In the genomic region with DNA sequence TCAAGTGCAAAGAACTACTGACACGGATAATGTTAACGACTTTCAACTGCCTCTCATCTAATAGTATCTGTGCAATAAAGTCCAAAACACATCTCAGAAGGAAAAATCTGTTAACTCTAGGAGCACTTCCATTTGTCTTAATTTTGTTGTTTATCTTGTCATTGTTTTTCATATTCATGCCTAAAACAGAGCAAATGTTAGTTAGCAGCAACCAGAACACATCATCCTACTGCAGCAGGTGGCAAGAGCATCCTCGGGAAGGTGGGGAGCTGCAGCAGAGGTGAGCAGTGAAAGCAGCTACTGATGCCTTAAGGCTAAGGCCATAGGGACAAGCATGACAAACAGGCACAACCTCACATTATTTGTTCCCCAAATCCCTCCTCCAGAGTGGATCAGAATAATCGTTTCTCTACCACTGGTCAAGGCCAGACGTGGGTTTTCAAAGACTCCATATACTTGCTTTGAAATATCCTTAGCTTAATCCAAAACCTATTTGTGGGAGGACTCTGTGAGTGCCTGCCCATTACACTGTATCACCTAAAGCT, we compare ENCODE assay signal across 8 cellular contexts. TPM values are rescaled to one million over a fixed set of nuclear protein-coding genes. Genes with fewer than 3 reads are reported as not detected.
DNase-seq lines count a peak whose midpoint lies in the region; ATAC-seq, FAIRE-seq and TF ChIP-seq lines count a peak whose summit lies in the region.

No MANE protein-coding gene starts in this region.

- peak overlapping the region; percentile 97 to 98 for H3K4me3 Mint-ChIP-seq in activated T-cell treated with anti-CD3 and anti-CD28 coated beads, Interleukin-2, amount 50 U/mL, for 72 hours
- peak overlapping the region; percentile 97 for H3K4me3 Mint-ChIP-seq in activated naive CD8-positive, alpha-beta T cell
- H3K4me3 Mint-ChIP-seq in type B pancreatic cell, result peak overlapping the region; percentile 99

- H3K9me3 ChIP-seq in left lung, result no peaks in the 10 kb centered on the region

- no peaks in the 10 kb centered on the region for H3K27me3 ChIP-seq in left lung

- peak overlapping the region; percentile 83 to 90 for H3K4me3 ChIP-seq in left lung

- no peaks in the 10 kb centered on the region for H3K27me3 Mint-ChIP-seq in activated T-cell treated with anti-CD3 and anti-CD28 coated beads, Interleukin-2, amount 50 U/mL, for 72 hours (ENCODE audit: low read depth)
- H3K27me3 Mint-ChIP-seq in activated naive CD8-positive, alpha-beta T cell, result no peaks in the 10 kb centered on the region
- H3K27me3 Mint-ChIP-seq in type B pancreatic cell, result no peaks in the 10 kb centered on the region

- no peak overlapping the region for H3K27ac ChIP-seq in left lung

- no peak for TF ChIP-seq CTCF in left lung (IDR thresholded peaks at IDR 0.05)
- no peak for TF ChIP-seq CTCF in type B pancreatic cell (conservative IDR thresholded peaks at IDR 0.05)

- DNase-seq in activated T-cell treated with anti-CD3 and anti-CD28 coated beads, Interleukin-2, amount 50 U/mL, for 72 hours, result no peak
- DNase-seq in activated T-cell treated with anti-CD3 and anti-CD28 coated beads, Interleukin-2, amount 50 U/mL, for 48 hours, result no peak
- DNase-seq in left lung, result no peak
- DNase-seq in type B pancreatic cell (ENCODE audit: extremely low spot score, unreplicated experiment), result no peak
- DNase-seq in GM12892 (ENCODE audit: insufficient read length), result no peak
- no peak for DNase-seq in activated CD4-positive, alpha-beta T cell treated with anti-CD3 and anti-CD28 coated beads for 48 hours

- H3K36me3 Mint-ChIP-seq in activated T-cell treated with anti-CD3 and anti-CD28 coated beads, Interleukin-2, amount 50 U/mL, for 72 hours (ENCODE audit: insufficient read depth in 2 of 2), result peaks cover 20 to 23% of the 10 kb centered on the region in 2 donors
- peaks cover 4% of the 10 kb centered on the region for H3K36me3 Mint-ChIP-seq in activated naive CD8-positive, alpha-beta T cell
- peaks cover 4% of the 10 kb centered on the region for H3K36me3 Mint-ChIP-seq in type B pancreatic cell

- TF ChIP-seq POLR2A in GM12892 (IDR thresholded peaks at IDR 0.05; ENCODE audit: low read depth, low read length), result no peak

- H3K9me3 Mint-ChIP-seq in activated T-cell treated with anti-CD3 and anti-CD28 coated beads, Interleukin-2, amount 50 U/mL, for 72 hours, result peaks cover 7 to 9% of the 10 kb centered on the region in 2 donors
- peaks cover 5% of the 10 kb centered on the region for H3K9me3 Mint-ChIP-seq in activated naive CD8-positive, alpha-beta T cell (ENCODE audit: low read depth)
- H3K9me3 Mint-ChIP-seq in type B pancreatic cell, result peaks cover 5% of the 10 kb centered on the region

- no peak for ATAC-seq in activated T-cell treated with anti-CD3 and anti-CD28 coated beads, Interleukin-2, amount 50 U/mL, for 72 hours (replicated peaks in 1 of 2)
- ATAC-seq in left lung (no peak), GM21576 (IDR thresholded peaks at IDR 0.05; ENCODE audit: unreplicated experiment) (no peak)

- FAIRE-seq in GM12892 (lab: Jason Lieb, UNC), result no peak

- intact Hi-C loops in left lung (cut with DNase I), result no loop called here

- peak overlapping the region; percentile 74 for H3K27ac Mint-ChIP-seq in activated T-cell treated with anti-CD3 and anti-CD28 coated beads, Interleukin-2, amount 50 U/mL, for 72 hours
- peak overlapping the region; percentile 96 for H3K27ac Mint-ChIP-seq in activated naive CD8-positive, alpha-beta T cell
- H3K27ac Mint-ChIP-seq in type B pancreatic cell, result peak overlapping the region; percentile 96

- H3K4me1 ChIP-seq in left lung, result peaks cover 3 to 30% of the 10 kb centered on the region in 2 donors

- H3K36me3 ChIP-seq in left lung, result no peaks in the 10 kb centered on the region

- H3K4me1 Mint-ChIP-seq in activated T-cell treated with anti-CD3 and anti-CD28 coated beads, Interleukin-2, amount 50 U/mL, for 72 hours (ENCODE audit: low read depth), result peaks cover 89% of the 10 kb centered on the region
- peaks cover 77% of the 10 kb centered on the region for H3K4me1 Mint-ChIP-seq in activated naive CD8-positive, alpha-beta T cell (ENCODE audit: low read depth)
- H3K4me1 Mint-ChIP-seq in type B pancreatic cell (ENCODE audit: unreplicated experiment), result peaks cover 56% of the 10 kb centered on the region

RNA-seq across cellular contexts. Expression of a gene that starts 1.1 kb away (rescaled TPM):
- total RNA-seq in activated T-cell treated with anti-CD3 and anti-CD28 coated beads, Interleukin-2, amount 50 U/mL, for 72 hours, result 10 to 100 TPM; 78.6 to 81.5 TPM
- total RNA-seq in left lung, result 100 to 1,000 TPM in 1 of 2 donors, 10 to 100 TPM in 1; 93.6 to 279 TPM
- total RNA-seq in type B pancreatic cell (ENCODE audit: low replicate concordance), result 128 and 148 TPM in 2 replicates
- 68.2 TPM for polyA plus RNA-seq in GM12892 (2012; ENCODE audit: missing spikeins)
